In genomic region chr4:38062894-38063168, GRCh38 we compare ENCODE assay signal across 9 cellular contexts.
DNase-seq lines count a peak whose midpoint lies in the region; ATAC-seq and TF ChIP-seq lines count a peak whose summit lies in the region.
"Had no signal": no experiment of that assay in that cellular context is flagged by ENCODE, and none has a peak within 500 bp of the region (broad histone marks: within the 10 kb centered on the region; RNA-seq: fewer than 3 reads in every experiment).

No MANE protein-coding gene starts in this region.

- H3K27ac Mint-ChIP-seq in naive thymus-derived CD4-positive, alpha-beta T cell: peak overlapping the region in 5 of 9 donors; percentile 9 to 79 (median 38)
- H3K27ac Mint-ChIP-seq: activated naive CD8-positive, alpha-beta T cell treated with anti-CD3 and anti-CD28 coated beads, Interleukin-2, amount 10 ng/mL, durations not matched to agents 7 days and 5 days had no signal

- H3K27me3 Mint-ChIP-seq in activated T-cell treated with anti-CD3 and anti-CD28 coated beads, Interleukin-2, amount 50 U/mL, for 4 hours (ENCODE audit: low read depth): no peaks in the 10 kb centered on the region
- no peaks in the 10 kb centered on the region for H3K27me3 Mint-ChIP-seq in naive thymus-derived CD4-positive, alpha-beta T cell
- H3K27me3 Mint-ChIP-seq: activated naive CD8-positive, alpha-beta T cell treated with anti-CD3 and anti-CD28 coated beads, Interleukin-2, amount 10 ng/mL, durations not matched to agents 7 days and 5 days had no signal

- TF ChIP-seq POLR2A in transverse colon (IDR thresholded peaks at IDR 0.05) (no peak), ovary (IDR thresholded peaks at IDR 0.05) (no peak)

- intact Hi-C loops in naive thymus-derived CD4-positive, alpha-beta T cell (cut with micrococcal nuclease): loop anchor here (1.0 to 5.0 kb wide), 11 partner anchors 66 to 794 kb away; partner anchors contain the start of genes TLR6 (in 2 of the 2) and TLR1 (in 1 of the 2)
- intact Hi-C loops in transverse colon (cut with DNase I; ENCODE audit: low total_unique reads): loop anchor here (10.0 kb wide), 1 partner anchor 252 kb away; no protein-coding TSS in a partner anchor
- intact Hi-C loops in OCI-LY7 (cut with micrococcal nuclease; ENCODE audit: unreplicated experiment): no loop called here
- intact Hi-C loops in ovary (cut with DNase I): loop anchor here in 3 of 4 donors (5.0 to 10.0 kb wide), 5 partner anchors 112 to 802 kb away; partner anchors contain the start of genes FAM114A1 (in 1 of the 3) and TLR10 (in 1 of the 3)

- no peaks in the 10 kb centered on the region for H3K79me2 ChIP-seq in OCI-LY7 (ENCODE audit: insufficient read depth, low read depth, low read length)

- H3K4me2 ChIP-seq in OCI-LY7 (ENCODE audit: low read length): no peak overlapping the region

- H3K4me1 ChIP-seq in duodenal mucosa (ENCODE audit: control insufficient read depth in 1 of 2, insufficient read depth in 2 of 2, low read length in 2 of 2) (peaks cover 13 to 15% of the 10 kb centered on the region in 2 donors), transverse colon (peaks cover 0 to 26% (median 8%) of the 10 kb centered on the region in 4 donors), OCI-LY7 (ENCODE audit: insufficient read depth, low read length, poor library complexity, severe bottlenecking) (no peaks in the 10 kb centered on the region), ovary (ENCODE audit: insufficient read depth) (peaks cover 3% of the 10 kb centered on the region)
- H3K4me1 ChIP-seq in naive thymus-derived CD4-positive, alpha-beta T cell (ENCODE audit: control insufficient read depth in 2 of 2, insufficient read depth in 2 of 2, low read length in 2 of 2): no peaks in the 10 kb centered on the region

- no TSS peak for BruUV-seq in OCI-LY7 (replicated peaks; lab: Mats Ljungman, UMichigan)

- CTCF ChIA-PET in naive thymus-derived CD4-positive, alpha-beta T cell (lab: Charles Lee): interaction anchor here (0.9 to 3.6 kb wide), 6 partner anchors 51 to 719 kb away, joined by 3 to 19 read pairs (median 4); partner anchors contain the start of gene TLR10
- CTCF ChIA-PET in OCI-LY7 (lab: Charles Lee; ENCODE audit: unreplicated experiment): no interaction called here

- peaks cover 16% of the 10 kb centered on the region for H3K4me1 Mint-ChIP-seq in activated T-cell treated with anti-CD3 and anti-CD28 coated beads, Interleukin-2, amount 50 U/mL, for 4 hours (ENCODE audit: low read depth)
- peaks cover 0 to 20% (median 10%) of the 10 kb centered on the region in 7 donors for H3K4me1 Mint-ChIP-seq in naive thymus-derived CD4-positive, alpha-beta T cell

- DNase-seq in activated T-cell treated with anti-CD3 and anti-CD28 coated beads, Interleukin-2, amount 50 U/mL, for 4 hours: no peak
- no peak for DNase-seq in activated T-cell treated with anti-CD3 and anti-CD28 coated beads for 4 hours
- DNase-seq in naive thymus-derived CD4-positive, alpha-beta T cell: no peak
- DNase-seq in transverse colon: no peak
- no peak for DNase-seq in ureter (ENCODE audit: low spot score)
- no peak for DNase-seq in OCI-LY7 (ENCODE audit: low spot score)
- no peak for DNase-seq in ovary
- DNase-seq: activated naive CD8-positive, alpha-beta T cell treated with anti-CD3 and anti-CD28 coated beads, Interleukin-2, amount 10 ng/mL, durations not matched to agents 7 days and 5 days had no signal

- no peak overlapping the region for H3K4me3 ChIP-seq in duodenal mucosa (ENCODE audit: low read depth in 1 of 2, low read length in 2 of 2)
- H3K4me3 ChIP-seq in naive thymus-derived CD4-positive, alpha-beta T cell (ENCODE audit: low read length): no peak overlapping the region
- H3K4me3 ChIP-seq in transverse colon: no peak overlapping the region
- H3K4me3 ChIP-seq in OCI-LY7 (ENCODE audit: low read depth, low read length, poor library complexity, severe bottlenecking): no peak overlapping the region
- H3K4me3 ChIP-seq in ovary: no peak overlapping the region

- H3K9me3 ChIP-seq in duodenal mucosa (ENCODE audit: control insufficient read depth in 1 of 2, low read length in 2 of 2) (no peaks in the 10 kb centered on the region), transverse colon (no peaks in the 10 kb centered on the region), OCI-LY7 (ENCODE audit: low read length) (no peaks in the 10 kb centered on the region), ovary (no peaks in the 10 kb centered on the region)
- H3K9me3 ChIP-seq in naive thymus-derived CD4-positive, alpha-beta T cell (ENCODE audit: control insufficient read depth in 2 of 3, low read length in 3 of 3): no peaks in the 10 kb centered on the region

- ATAC-seq in activated T-cell treated with anti-CD3 and anti-CD28 coated beads, Interleukin-2, amount 50 U/mL, for 4 hours: no peak
- no peak for ATAC-seq in naive thymus-derived CD4-positive, alpha-beta T cell

- H3K36me3 Mint-ChIP-seq in activated T-cell treated with anti-CD3 and anti-CD28 coated beads, Interleukin-2, amount 50 U/mL, for 4 hours (ENCODE audit: insufficient read depth): peaks cover 25% of the 10 kb centered on the region
- H3K36me3 Mint-ChIP-seq in naive thymus-derived CD4-positive, alpha-beta T cell: peaks cover under 1 to 29% (median 9%) of the 10 kb centered on the region in 5 donors

- H3K27ac ChIP-seq in duodenal mucosa (ENCODE audit: low read depth, low read length) (no peak overlapping the region), transverse colon (peak overlapping the region; percentile 72 to 80 (median 78)), OCI-LY7 (ENCODE audit: low read depth, low read length, poor library complexity, severe bottlenecking) (no peak overlapping the region), ovary (peak overlapping the region in 1 of 2 donors; percentile 24)
- no peak overlapping the region for H3K27ac ChIP-seq in naive thymus-derived CD4-positive, alpha-beta T cell (ENCODE audit: low read depth, low read length)

- peak overlapping the region; percentile 18 to 20 for H3K9ac ChIP-seq in duodenal mucosa (ENCODE audit: low read depth in 1 of 2, low read length in 2 of 2)

- no peaks in the 10 kb centered on the region for H3K9me2 ChIP-seq in OCI-LY7 (ENCODE audit: insufficient read depth, low read length)

- no peaks in the 10 kb centered on the region for H3K27me3 ChIP-seq in duodenal mucosa (ENCODE audit: control insufficient read depth in 1 of 2, insufficient read depth in 2 of 2, low read length in 2 of 2)
- H3K27me3 ChIP-seq in naive thymus-derived CD4-positive, alpha-beta T cell (ENCODE audit: control insufficient read depth in 2 of 2, insufficient read depth in 2 of 2, low read length in 2 of 2): no peaks in the 10 kb centered on the region
- no peaks in the 10 kb centered on the region for H3K27me3 ChIP-seq in transverse colon
- no peaks in the 10 kb centered on the region for H3K27me3 ChIP-seq in ovary

- POLR2A ChIA-PET in naive thymus-derived CD4-positive, alpha-beta T cell (lab: Charles Lee): interaction anchor here (1.0 kb wide), 1 partner anchor 720 kb away, joined by 3 read pairs; the partner anchor contains the start of gene TLR10
- POLR2A ChIA-PET in OCI-LY7 (lab: Charles Lee): interaction anchor here (0.7 kb wide), 1 partner anchor 658 kb away, joined by 5 read pairs; no protein-coding TSS in a partner anchor

- in situ Hi-C loops in transverse colon (cut with MboI; ENCODE audit: low pct_ligation_motif_present in 1 of 4, low pct_unique_long_range_greater_than_20kb in 1 of 4, low sequenced_read_pairs in 3 of 4): loop anchor here (5.0 to 25.0 kb wide), 5 partner anchors 249 to 674 kb away; no protein-coding TSS in a partner anchor

- TF ChIP-seq EP300 in transverse colon (IDR thresholded peaks at IDR 0.05; ENCODE audit: low read depth) (no peak), ovary (IDR thresholded peaks at IDR 0.05) (no peak)

- no peaks in the 10 kb centered on the region for H3K9me3 Mint-ChIP-seq in activated T-cell treated with anti-CD3 and anti-CD28 coated beads, Interleukin-2, amount 50 U/mL, for 4 hours
- H3K9me3 Mint-ChIP-seq in naive thymus-derived CD4-positive, alpha-beta T cell: no peaks in the 10 kb centered on the region
- H3K9me3 Mint-ChIP-seq: activated naive CD8-positive, alpha-beta T cell treated with anti-CD3 and anti-CD28 coated beads, Interleukin-2, amount 10 ng/mL, durations not matched to agents 7 days and 5 days had no signal

- H3K36me3 ChIP-seq in duodenal mucosa (ENCODE audit: control insufficient read depth in 1 of 2, insufficient read depth in 2 of 2, low read length in 2 of 2) (peaks cover 5 to 22% of the 10 kb centered on the region in 2 donors), transverse colon (peaks cover 0 to 3% (median 0%) of the 10 kb centered on the region in 4 donors), OCI-LY7 (ENCODE audit: insufficient read depth, low read length) (peaks cover 98% of the 10 kb centered on the region), ovary (no peaks in the 10 kb centered on the region)
- peaks cover 0 to 19% (median 0%) of the 10 kb centered on the region in 3 experiments for H3K36me3 ChIP-seq in naive thymus-derived CD4-positive, alpha-beta T cell (ENCODE audit: control insufficient read depth in 2 of 3, insufficient read depth in 3 of 3, low read length in 3 of 3)

- no peaks in the 10 kb centered on the region for H4K20me1 ChIP-seq in OCI-LY7 (ENCODE audit: insufficient read depth, low read length)

- WGBS in transverse colon (ENCODE audit: low coverage in 1 of 2), 2 donors: 89% methylated on average over 3 of the region's 3 CpGs; no CpG with 5 or more reads in 1 of the 2 donors
- 59 to 70% (median 68%) methylated on average over 3 of the region's 3 CpGs for WGBS in ovary, 3 donors

- H2AFZ ChIP-seq in OCI-LY7 (ENCODE audit: low read length): no peak overlapping the region

- TF ChIP-seq CTCF in transverse colon (IDR thresholded peaks at IDR 0.05) (no peak), OCI-LY7 (conservative IDR thresholded peaks at IDR 0.05; ENCODE audit: low read length) (no peak), ovary (IDR thresholded peaks at IDR 0.05) (no peak)

- peak overlapping the region; percentile 54 for H3K4me3 Mint-ChIP-seq in activated T-cell treated with anti-CD3 and anti-CD28 coated beads, Interleukin-2, amount 50 U/mL, for 4 hours
- H3K4me3 Mint-ChIP-seq in naive thymus-derived CD4-positive, alpha-beta T cell: peak overlapping the region; percentile 22 to 95 (median 84)

Comparison
In these comparisons a context has a peak if more than half of its experiments do, and no peak if none do; other contexts are left out.
1. H3K27ac ChIP-seq: peak in transverse colon (4 of 4); none in duodenal mucosa (single experiment), naive thymus-derived CD4-positive, alpha-beta T cell (single experiment) and OCI-LY7 (single experiment).